In the genomic region with DNA sequence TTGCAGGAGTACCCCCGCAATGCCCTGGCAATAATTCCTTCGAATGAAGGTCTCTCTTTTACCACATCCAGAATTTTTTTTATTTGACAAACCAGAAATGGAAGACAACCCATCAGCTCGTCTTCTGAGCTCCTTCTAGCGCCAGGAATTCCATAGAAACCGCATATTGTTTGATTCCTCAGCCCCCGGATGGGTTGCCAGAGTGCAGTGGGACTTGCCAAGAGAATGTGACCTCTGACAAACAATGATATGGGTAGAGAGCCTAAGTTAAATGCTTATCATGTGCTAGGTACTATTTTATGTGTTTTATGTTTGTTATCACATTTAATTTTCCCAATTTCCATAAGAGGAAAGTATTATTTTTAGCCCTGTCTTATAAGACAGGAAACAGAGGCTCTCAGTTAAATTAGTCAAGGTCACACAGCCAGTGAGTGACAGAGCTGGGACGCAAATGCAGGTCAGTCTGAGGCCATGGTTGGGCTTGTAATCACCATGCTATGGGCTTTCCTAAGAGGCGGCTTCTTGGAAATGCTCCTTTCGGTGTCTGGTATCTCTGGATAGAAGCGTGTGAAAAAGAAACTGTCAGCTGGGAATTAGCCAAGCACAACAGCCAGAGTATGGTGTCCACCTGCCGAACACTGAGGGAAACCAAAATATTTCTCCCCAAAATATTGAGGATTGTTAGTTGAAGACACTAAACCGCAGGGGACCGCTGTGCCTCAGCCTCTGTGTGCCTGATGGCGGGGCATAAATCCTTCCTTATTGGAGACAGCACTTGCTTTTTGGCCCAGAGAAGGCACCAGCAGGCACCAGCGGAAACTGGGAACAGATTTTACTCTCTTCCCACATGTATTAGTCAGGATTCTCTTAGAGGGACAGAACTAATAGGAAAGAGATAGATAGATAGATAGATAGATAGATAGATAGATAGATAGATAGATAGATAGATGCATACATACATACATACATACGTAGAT, we compare ENCODE assay signal across 1 cellular context.
TF ChIP-seq lines count a peak whose summit lies in the region.

No MANE protein-coding gene starts in this region.

TF ChIP-seq in K562, 482 proteins besides CTCF, POLR2A, EP300 and RAD21 (continues in another document):
- TF ChIP-seq NR4A1 (CRISPR knock-in tag; IDR thresholded peaks at IDR 0.05) (no peak), NR4A1 (tag; IDR thresholded peaks at IDR 0.05) (no peak), THAP7 (CRISPR knock-in tag; IDR thresholded peaks at IDR 0.05) (no peak), ZNF436 (CRISPR knock-in tag; IDR thresholded peaks at IDR 0.05) (no peak), HSF4 (CRISPR knock-in tag; IDR thresholded peaks at IDR 0.05; ENCODE audit: borderline replicate concordance) (no peak), RHOXF2B (CRISPR knock-in tag; conservative IDR thresholded peaks at IDR 0.05) (no peak), ZNF253 (CRISPR knock-in tag; conservative IDR thresholded peaks at IDR 0.05) (no peak), HDAC2 (IDR thresholded peaks at IDR 0.05) (no peak), SOX6 (IDR thresholded peaks at IDR 0.05) (0 out of 2 replicates have a peak, but pooled peaks have one; percentile 29), CBX5 (IDR thresholded peaks at IDR 0.05; ENCODE audit: borderline replicate concordance, low read depth) (no peak), HDAC3 (IDR thresholded peaks at IDR 0.05; ENCODE audit: borderline replicate concordance, partially characterized antibody) (peak; percentile 43), RCOR1 (IDR thresholded peaks at IDR 0.05; ENCODE audit: borderline replicate concordance in 1 of 2, low read depth in 2 of 2, low read length in 2 of 2) (0 out of 4 replicates have a peak, but pooled peaks of 1 of the 2 experiments have one; percentile 6), ZFP36 (IDR thresholded peaks at IDR 0.05; ENCODE audit: low read depth, low read length, partially characterized antibody) (peak; percentile 35), NR3C1 (CRISPR knock-in tag; IDR thresholded peaks at IDR 0.05) (no peak), ZKSCAN8 (CRISPR knock-in tag; IDR thresholded peaks at IDR 0.05) (no peak), XRCC3 (IDR thresholded peaks at IDR 0.05) (no peak), ZNF232 (CRISPR knock-in tag; IDR thresholded peaks at IDR 0.05) (no peak), ETV6 (IDR thresholded peaks at IDR 0.05; ENCODE audit: borderline replicate concordance in 1 of 2, low read depth in 2 of 2, low read length in 1 of 2) (no peak), ETV6 (CRISPR knock-in tag; IDR thresholded peaks at IDR 0.05; ENCODE audit: borderline replicate concordance) (no peak), KLF10 (CRISPR knock-in tag; IDR thresholded peaks at IDR 0.05) (no peak), ZNF780A (CRISPR knock-in tag; IDR thresholded peaks at IDR 0.05) (no peak), DDX20 (tag; IDR thresholded peaks at IDR 0.05; ENCODE audit: low read depth) (no peak), ATF1 (CRISPR knock-in tag; IDR thresholded peaks at IDR 0.05) (no peak), ATF1 (tag; IDR thresholded peaks at IDR 0.05) (0 out of 2 replicates have a peak, but pooled peaks have one; percentile 12), NR2C1 (IDR thresholded peaks at IDR 0.05) (no peak), NR2C1 (tag; IDR thresholded peaks at IDR 0.05) (0 out of 2 replicates have a peak, but pooled peaks have one; percentile 22), IRF9 (tag; IDR thresholded peaks at IDR 0.05) (no peak), CBX1 (IDR thresholded peaks at IDR 0.05; ENCODE audit: low read depth) (no peak), ZNF586 (CRISPR knock-in tag; conservative IDR thresholded peaks at IDR 0.05) (no peak), NRF1 (conservative IDR thresholded peaks at IDR 0.05 in 1 of 2, IDR thresholded peaks at IDR 0.05 in 1 of 2) (0 out of 4 replicates have a peak, but pooled peaks of 1 of the 2 experiments have one; percentile 31), EHMT2 (IDR thresholded peaks at IDR 0.05) (no peak), KLF6 (CRISPR knock-in tag; IDR thresholded peaks at IDR 0.05; ENCODE audit: borderline replicate concordance) (no peak), TAL1 (IDR thresholded peaks at IDR 0.05) (no peak; the same call in 1 of the 2 replicates), NFIC (IDR thresholded peaks at IDR 0.05) (no peak), PHB (CRISPR knock-in tag; IDR thresholded peaks at IDR 0.05) (no peak), PKNOX1 (IDR thresholded peaks at IDR 0.05) (peak; percentile 93), ETV5 (CRISPR knock-in tag; IDR thresholded peaks at IDR 0.05; ENCODE audit: low read depth) (no peak)
- TF ChIP-seq, protein P1, sequence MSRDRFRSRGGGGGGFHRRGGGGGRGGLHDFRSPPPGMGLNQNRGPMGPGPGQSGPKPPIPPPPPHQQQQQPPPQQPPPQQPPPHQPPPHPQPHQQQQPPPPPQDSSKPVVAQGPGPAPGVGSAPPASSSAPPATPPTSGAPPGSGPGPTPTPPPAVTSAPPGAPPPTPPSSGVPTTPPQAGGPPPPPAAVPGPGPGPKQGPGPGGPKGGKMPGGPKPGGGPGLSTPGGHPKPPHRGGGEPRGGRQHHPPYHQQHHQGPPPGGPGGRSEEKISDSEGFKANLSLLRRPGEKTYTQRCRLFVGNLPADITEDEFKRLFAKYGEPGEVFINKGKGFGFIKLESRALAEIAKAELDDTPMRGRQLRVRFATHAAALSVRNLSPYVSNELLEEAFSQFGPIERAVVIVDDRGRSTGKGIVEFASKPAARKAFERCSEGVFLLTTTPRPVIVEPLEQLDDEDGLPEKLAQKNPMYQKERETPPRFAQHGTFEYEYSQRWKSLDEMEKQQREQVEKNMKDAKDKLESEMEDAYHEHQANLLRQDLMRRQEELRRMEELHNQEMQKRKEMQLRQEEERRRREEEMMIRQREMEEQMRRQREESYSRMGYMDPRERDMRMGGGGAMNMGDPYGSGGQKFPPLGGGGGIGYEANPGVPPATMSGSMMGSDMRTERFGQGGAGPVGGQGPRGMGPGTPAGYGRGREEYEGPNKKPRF (IDR thresholded peaks at IDR 0.05; ENCODE audit: low read depth, low read length) = no peak
- TF ChIP-seq, protein P2, sequence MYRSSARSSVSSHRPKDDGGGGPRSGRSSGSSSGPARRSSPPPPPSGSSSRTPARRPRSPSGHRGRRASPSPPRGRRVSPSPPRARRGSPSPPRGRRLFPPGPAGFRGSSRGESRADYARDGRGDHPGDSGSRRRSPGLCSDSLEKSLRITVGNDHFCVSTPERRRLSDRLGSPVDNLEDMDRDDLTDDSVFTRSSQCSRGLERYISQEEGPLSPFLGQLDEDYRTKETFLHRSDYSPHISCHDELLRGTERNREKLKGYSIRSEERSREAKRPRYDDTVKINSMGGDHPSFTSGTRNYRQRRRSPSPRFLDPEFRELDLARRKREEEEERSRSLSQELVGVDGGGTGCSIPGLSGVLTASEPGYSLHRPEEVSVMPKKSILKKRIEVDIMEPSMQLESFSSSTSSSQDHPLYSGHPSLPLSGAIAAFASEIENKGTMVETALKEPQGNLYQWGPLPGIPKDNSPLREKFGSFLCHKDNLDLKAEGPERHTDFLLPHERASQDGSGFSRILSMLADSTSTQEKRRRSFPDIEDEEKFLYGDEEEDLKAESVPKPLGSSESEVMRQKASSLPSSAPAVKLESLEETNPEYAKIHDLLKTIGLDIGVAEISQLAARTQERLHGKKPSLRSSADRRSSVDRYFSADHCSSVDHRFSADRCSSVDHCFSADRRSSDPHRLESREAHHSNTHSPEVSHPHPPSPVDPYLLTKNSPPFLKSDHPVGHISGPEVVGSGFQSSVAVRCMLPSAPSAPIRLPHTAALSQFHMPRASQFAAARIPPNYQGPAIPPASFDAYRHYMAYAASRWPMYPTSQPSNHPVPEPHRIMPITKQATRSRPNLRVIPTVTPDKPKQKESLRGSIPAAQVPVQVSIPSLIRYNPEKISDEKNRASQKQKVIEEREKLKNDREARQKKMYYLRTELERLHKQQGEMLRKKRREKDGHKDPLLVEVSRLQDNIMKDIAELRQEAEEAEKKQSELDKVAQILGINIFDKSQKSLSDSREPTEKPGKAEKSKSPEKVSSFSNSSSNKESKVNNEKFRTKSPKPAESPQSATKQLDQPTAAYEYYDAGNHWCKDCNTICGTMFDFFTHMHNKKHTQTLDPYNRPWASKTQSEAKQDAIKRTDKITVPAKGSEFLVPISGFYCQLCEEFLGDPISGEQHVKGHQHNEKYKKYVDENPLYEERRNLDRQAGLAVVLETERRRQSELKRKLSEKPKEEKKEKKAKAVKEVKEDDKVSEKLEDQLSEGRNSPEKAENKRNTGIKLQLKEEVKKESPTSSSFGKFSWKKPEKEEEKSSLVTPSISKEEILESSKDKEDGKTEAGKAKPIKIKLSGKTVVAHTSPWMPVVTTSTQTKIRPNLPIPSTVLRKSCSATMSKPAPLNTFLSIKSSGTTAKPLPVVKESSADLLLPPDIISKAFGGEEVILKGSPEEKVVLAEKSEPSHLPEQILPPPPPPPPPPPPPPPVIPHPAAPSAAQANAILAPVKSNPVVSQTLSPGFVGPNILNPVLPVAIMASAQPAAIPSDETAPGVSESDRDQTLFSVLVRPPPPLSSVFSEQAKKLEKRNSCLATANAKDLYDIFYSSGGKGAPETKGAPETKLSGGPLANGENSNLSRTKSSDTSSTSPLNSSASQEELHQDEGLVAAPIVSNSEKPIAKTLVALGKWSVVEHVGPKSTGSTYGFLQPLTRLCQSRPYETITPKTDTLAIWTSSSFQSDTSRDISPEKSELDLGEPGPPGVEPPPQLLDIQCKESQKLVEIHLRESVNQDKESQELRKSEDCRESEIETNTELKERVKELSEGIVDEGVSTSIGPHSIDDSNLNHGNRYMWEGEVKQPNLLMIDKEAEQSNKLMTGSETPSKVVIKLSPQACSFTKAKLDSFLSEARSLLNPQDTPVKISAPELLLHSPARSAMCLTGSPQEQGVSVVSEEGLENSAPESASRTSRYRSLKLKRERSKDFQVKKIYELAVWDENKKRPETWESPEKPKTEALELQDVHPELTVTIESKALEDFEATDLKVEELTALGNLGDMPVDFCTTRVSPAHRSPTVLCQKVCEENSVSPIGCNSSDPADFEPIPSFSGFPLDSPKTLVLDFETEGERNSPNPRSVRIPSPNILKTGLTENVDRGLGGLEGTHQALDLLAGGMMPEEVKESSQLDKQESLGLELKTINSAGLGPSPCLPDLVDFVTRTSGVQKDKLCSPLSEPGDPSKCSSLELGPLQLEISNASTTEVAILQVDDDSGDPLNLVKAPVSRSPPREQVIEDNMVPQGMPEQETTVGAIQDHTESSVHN (IDR thresholded peaks at IDR 0.05; ENCODE audit: borderline replicate concordance in 1 of 2, low read depth in 1 of 2) = no peak
- TF ChIP-seq, protein P3, sequence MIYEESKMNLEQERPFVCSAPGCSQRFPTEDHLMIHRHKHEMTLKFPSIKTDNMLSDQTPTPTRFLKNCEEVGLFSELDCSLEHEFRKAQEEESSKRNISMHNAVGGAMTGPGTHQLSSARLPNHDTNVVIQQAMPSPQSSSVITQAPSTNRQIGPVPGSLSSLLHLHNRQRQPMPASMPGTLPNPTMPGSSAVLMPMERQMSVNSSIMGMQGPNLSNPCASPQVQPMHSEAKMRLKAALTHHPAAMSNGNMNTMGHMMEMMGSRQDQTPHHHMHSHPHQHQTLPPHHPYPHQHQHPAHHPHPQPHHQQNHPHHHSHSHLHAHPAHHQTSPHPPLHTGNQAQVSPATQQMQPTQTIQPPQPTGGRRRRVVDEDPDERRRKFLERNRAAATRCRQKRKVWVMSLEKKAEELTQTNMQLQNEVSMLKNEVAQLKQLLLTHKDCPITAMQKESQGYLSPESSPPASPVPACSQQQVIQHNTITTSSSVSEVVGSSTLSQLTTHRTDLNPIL (CRISPR knock-in tag; IDR thresholded peaks at IDR 0.05) = no peak
- TF ChIP-seq, protein P4, sequence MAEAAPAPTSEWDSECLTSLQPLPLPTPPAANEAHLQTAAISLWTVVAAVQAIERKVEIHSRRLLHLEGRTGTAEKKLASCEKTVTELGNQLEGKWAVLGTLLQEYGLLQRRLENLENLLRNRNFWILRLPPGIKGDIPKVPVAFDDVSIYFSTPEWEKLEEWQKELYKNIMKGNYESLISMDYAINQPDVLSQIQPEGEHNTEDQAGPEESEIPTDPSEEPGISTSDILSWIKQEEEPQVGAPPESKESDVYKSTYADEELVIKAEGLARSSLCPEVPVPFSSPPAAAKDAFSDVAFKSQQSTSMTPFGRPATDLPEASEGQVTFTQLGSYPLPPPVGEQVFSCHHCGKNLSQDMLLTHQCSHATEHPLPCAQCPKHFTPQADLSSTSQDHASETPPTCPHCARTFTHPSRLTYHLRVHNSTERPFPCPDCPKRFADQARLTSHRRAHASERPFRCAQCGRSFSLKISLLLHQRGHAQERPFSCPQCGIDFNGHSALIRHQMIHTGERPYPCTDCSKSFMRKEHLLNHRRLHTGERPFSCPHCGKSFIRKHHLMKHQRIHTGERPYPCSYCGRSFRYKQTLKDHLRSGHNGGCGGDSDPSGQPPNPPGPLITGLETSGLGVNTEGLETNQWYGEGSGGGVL (CRISPR knock-in tag; IDR thresholded peaks at IDR 0.05) = no peak
- TF ChIP-seq, protein P5, sequence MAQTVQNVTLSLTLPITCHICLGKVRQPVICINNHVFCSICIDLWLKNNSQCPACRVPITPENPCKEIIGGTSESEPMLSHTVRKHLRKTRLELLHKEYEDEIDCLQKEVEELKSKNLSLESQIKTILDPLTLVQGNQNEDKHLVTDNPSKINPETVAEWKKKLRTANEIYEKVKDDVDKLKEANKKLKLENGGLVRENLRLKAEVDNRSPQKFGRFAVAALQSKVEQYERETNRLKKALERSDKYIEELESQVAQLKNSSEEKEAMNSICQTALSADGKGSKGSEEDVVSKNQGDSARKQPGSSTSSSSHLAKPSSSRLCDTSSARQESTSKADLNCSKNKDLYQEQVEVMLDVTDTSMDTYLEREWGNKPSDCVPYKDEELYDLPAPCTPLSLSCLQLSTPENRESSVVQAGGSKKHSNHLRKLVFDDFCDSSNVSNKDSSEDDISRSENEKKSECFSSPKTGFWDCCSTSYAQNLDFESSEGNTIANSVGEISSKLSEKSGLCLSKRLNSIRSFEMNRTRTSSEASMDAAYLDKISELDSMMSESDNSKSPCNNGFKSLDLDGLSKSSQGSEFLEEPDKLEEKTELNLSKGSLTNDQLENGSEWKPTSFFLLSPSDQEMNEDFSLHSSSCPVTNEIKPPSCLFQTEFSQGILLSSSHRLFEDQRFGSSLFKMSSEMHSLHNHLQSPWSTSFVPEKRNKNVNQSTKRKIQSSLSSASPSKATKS (CRISPR knock-in tag; IDR thresholded peaks at IDR 0.05) = no peak
